Comparison of ENCODE assay signal across 1 cellular context in genomic region chr7:75878769-75879596, GRCh38.
TF ChIP-seq lines count a peak whose summit lies in the region.

RHBDD2 (plus strand) TSS chr7:75879034; CDS start chr7:75879083, 49 bp downstream.

TF ChIP-seq in K562, 482 proteins besides CTCF, POLR2A, EP300 and RAD21 (continued from another document and continues in another):
- TF ChIP-seq ATF6 (CRISPR knock-in tag; IDR thresholded peaks at IDR 0.05) (peak; percentile 93; the same call in 1 of the 2 replicates), ZNF347 (CRISPR knock-in tag; IDR thresholded peaks at IDR 0.05; ENCODE audit: low read depth) (no peak), SMARCC2 (IDR thresholded peaks at IDR 0.05; ENCODE audit: low read depth) (no peak), PYGO2 (tag; IDR thresholded peaks at IDR 0.05) (no peak), GTF2F1 (IDR thresholded peaks at IDR 0.05; ENCODE audit: low read depth, low read length) (peak; percentile 84; the same call in 1 of the 2 replicates), KAT2B (IDR thresholded peaks at IDR 0.05; ENCODE audit: low read depth, low read length) (no peak), FOXO4 (CRISPR knock-in tag; IDR thresholded peaks at IDR 0.05) (no peak), NFE2L1 (tag; IDR thresholded peaks at IDR 0.05; ENCODE audit: borderline replicate concordance, low read depth) (no peak), ZNF609 (CRISPR knock-in tag; IDR thresholded peaks at IDR 0.05; ENCODE audit: borderline replicate concordance) (0 out of 2 replicates have a peak, but pooled peaks have one; percentile 14), ZSCAN32 (CRISPR knock-in tag; IDR thresholded peaks at IDR 0.05) (no peak), PRDM10 (IDR thresholded peaks at IDR 0.05; ENCODE audit: partially characterized antibody) (peak; percentile 44), MCM3 (IDR thresholded peaks at IDR 0.05) (no peak), NR2C2 (CRISPR knock-in tag; IDR thresholded peaks at IDR 0.05) (peak; percentile 47; the same call in 1 of the 2 replicates), NR2C2 (tag; IDR thresholded peaks at IDR 0.05) (no peak; the same call in 1 of the 2 replicates), SIN3B (IDR thresholded peaks at IDR 0.05; ENCODE audit: low read depth) (0 out of 2 replicates have a peak, but pooled peaks have one; percentile 22), LCOR (CRISPR knock-in tag; IDR thresholded peaks at IDR 0.05) (peak; percentile 65; the same call in 1 of the 2 replicates), HMGXB4 (CRISPR knock-in tag; IDR thresholded peaks at IDR 0.05) (no peak; the same call in 1 of the 2 replicates), SMAD4 (CRISPR knock-in tag; conservative IDR thresholded peaks at IDR 0.05) (peak; percentile 63; the same call in 1 of the 2 replicates), ARID2 (IDR thresholded peaks at IDR 0.05) (no peak), RBM34 (IDR thresholded peaks at IDR 0.05; ENCODE audit: borderline replicate concordance, insufficient read depth, low read length) (no peak), ATF4 (CRISPR knock-in tag; IDR thresholded peaks at IDR 0.05) (no peak), HNRNPL (IDR thresholded peaks at IDR 0.05; ENCODE audit: low read depth, low read length) (0 out of 2 replicates have a peak, but pooled peaks have one; percentile 21), THRAP3 (IDR thresholded peaks at IDR 0.05; ENCODE audit: borderline replicate concordance) (peak; percentile 65; the same call in 1 of the 2 replicates), ZNF277 (CRISPR knock-in tag; IDR thresholded peaks at IDR 0.05; ENCODE audit: borderline replicate concordance) (no peak), FIP1L1 (IDR thresholded peaks at IDR 0.05; ENCODE audit: low read depth, low read length, poor library complexity, severe bottlenecking) (peak; percentile 85), FOXA3 (CRISPR knock-in tag; conservative IDR thresholded peaks at IDR 0.05 in 1 of 2, IDR thresholded peaks at IDR 0.05 in 1 of 2) (0 out of 4 replicates have a peak, but pooled peaks of 1 of the 2 experiments have one; percentile 26), SMAD2 (IDR thresholded peaks at IDR 0.05; ENCODE audit: low read depth, low read length) (no peak), MYC (IDR thresholded peaks at IDR 0.05; ENCODE audit: low read depth, low read length) (peak; percentile 68), MYC (CRISPR knock-in tag; IDR thresholded peaks at IDR 0.05; ENCODE audit: borderline replicate concordance, low read depth) (peak; percentile 70), GATA2 (CRISPR knock-in tag; IDR thresholded peaks at IDR 0.05) (no peak), ADNP (tag; IDR thresholded peaks at IDR 0.05) (no peak), ZNF263 (CRISPR knock-in tag; IDR thresholded peaks at IDR 0.05; ENCODE audit: borderline replicate concordance) (peak; percentile 59; the same call in 1 of the 2 replicates), TFE3 (CRISPR knock-in tag; IDR thresholded peaks at IDR 0.05) (no peak), ZC3H8 (IDR thresholded peaks at IDR 0.05) (no peak), CHAMP1 (IDR thresholded peaks at IDR 0.05) (no peak), TAF15 (IDR thresholded peaks at IDR 0.05; ENCODE audit: low read depth, low read length) (no peak), NFIC (IDR thresholded peaks at IDR 0.05) (peak; percentile 78), ZNF165 (CRISPR knock-in tag; IDR thresholded peaks at IDR 0.05; ENCODE audit: borderline replicate concordance) (no peak)
